In genomic region chr20:2133318-2134183, GRCh38 we compare ENCODE assay signal across 1 cellular context.
TF ChIP-seq lines count a peak whose summit lies in the region.

No MANE protein-coding gene starts in this region.

TF ChIP-seq in HEK293, 187 proteins besides CTCF, POLR2A, EP300 and RAD21 (continued from another document):
- TF ChIP-seq ATF2 (tag by site-specific recombination; IDR thresholded peaks at IDR 0.05; ENCODE audit: low read depth), result no peak
- no peak for TF ChIP-seq ZSCAN23 (tag by site-specific recombination; IDR thresholded peaks at IDR 0.05)
- TF ChIP-seq ZNF791 (tag by site-specific recombination; IDR thresholded peaks at IDR 0.05), result no peak
- TF ChIP-seq ZNF596 (tag by site-specific recombination; IDR thresholded peaks at IDR 0.05), result no peak
- no peak for TF ChIP-seq HOXD13 (CRISPR knock-in tag; IDR thresholded peaks at IDR 0.05; ENCODE audit: borderline replicate concordance)
TF ChIP-seq in HEK293: peak in this region for 4.
